8 cellular contexts compared by ENCODE assay signal in genomic region chr4:185005209-185005819, GRCh38. TPM values are rescaled to one million over a fixed set of nuclear protein-coding genes. Genes with fewer than 3 reads are reported as not detected.
DNase-seq lines count a peak whose midpoint lies in the region; ATAC-seq and TF ChIP-seq lines count a peak whose summit lies in the region.

No MANE protein-coding gene starts in this region.

- DNase-seq in DMS114 treated with DMSO at 0.1 percent for 48 hours (lab: John Stamatoyannopoulos, UW; ENCODE audit: unreplicated experiment) (peak; percentile 63), PC-3 (peak; percentile 87), activated T-cell treated with anti-CD3 and anti-CD28 coated beads for 48 hours (ENCODE audit: low read depth) (peak; percentile 73), esophagus squamous epithelium (lab: John Stamatoyannopoulos, UW) (no peak)
- DNase-seq in naive thymus-derived CD4-positive, alpha-beta T cell: peak; percentile 45 to 78 (median 66)
- peak; percentile 74 to 87 for DNase-seq in stimulated activated effector memory CD8-positive, alpha-beta T cell treated with anti-CD3 and anti-CD28 coated beads, Interleukin-12 subunit alpha, Interleukin-12 subunit beta, amount 100 ng/mL, for 72 hours (ENCODE audit: low spot score in 2 of 2)

- peaks cover 6 to 9% (median 7%) of the 10 kb centered on the region in 7 donors for H3K4me1 Mint-ChIP-seq in naive thymus-derived CD4-positive, alpha-beta T cell
- H3K4me1 Mint-ChIP-seq in stimulated activated effector memory CD8-positive, alpha-beta T cell treated with anti-CD3 and anti-CD28 coated beads, Interleukin-12 subunit alpha, Interleukin-12 subunit beta, amount 100 ng/mL, for 72 hours: peaks cover 7% of the 10 kb centered on the region

- peak overlapping the region; percentile 25 to 71 (median 60) for H3K4me3 Mint-ChIP-seq in naive thymus-derived CD4-positive, alpha-beta T cell
- peak overlapping the region; percentile 55 for H3K4me3 Mint-ChIP-seq in stimulated activated effector memory CD8-positive, alpha-beta T cell treated with anti-CD3 and anti-CD28 coated beads, Interleukin-12 subunit alpha, Interleukin-12 subunit beta, amount 100 ng/mL, for 72 hours

- H3K36me3 ChIP-seq in HUES64 (ENCODE audit: insufficient read depth, low read length) (no peaks in the 10 kb centered on the region), PC-3 (ENCODE audit: low read depth, low read length) (no peaks in the 10 kb centered on the region), esophagus squamous epithelium (no peaks in the 10 kb centered on the region)
- H3K36me3 ChIP-seq in naive thymus-derived CD4-positive, alpha-beta T cell (ENCODE audit: control insufficient read depth in 2 of 3, insufficient read depth in 3 of 3, low read length in 3 of 3): no peaks in the 10 kb centered on the region

- H3K9me3 ChIP-seq in HUES64 (ENCODE audit: insufficient read depth, low read depth, low read length) (no peaks in the 10 kb centered on the region), PC-3 (ENCODE audit: low read length) (no peaks in the 10 kb centered on the region), esophagus squamous epithelium (no peaks in the 10 kb centered on the region)
- no peaks in the 10 kb centered on the region for H3K9me3 ChIP-seq in naive thymus-derived CD4-positive, alpha-beta T cell (ENCODE audit: control insufficient read depth in 2 of 3, low read length in 3 of 3)

- CTCF ChIA-PET in PC-3 (lab: Charles Lee): interaction anchor here (0.7 to 1.0 kb wide), 2 partner anchors 129 to 301 kb away, joined by 3 to 5 read pairs; no protein-coding TSS in a partner anchor
- CTCF ChIA-PET in naive thymus-derived CD4-positive, alpha-beta T cell (lab: Charles Lee): interaction anchor here (0.6 to 2.2 kb wide), 10 partner anchors 31 to 263 kb away, joined by 3 to 7 read pairs (median 3); no protein-coding TSS in a partner anchor

- H3K4me3 ChIP-seq in HUES64 (ENCODE audit: low read length) (peak overlapping the region; percentile 46), PC-3 (ENCODE audit: low read length) (peak overlapping the region; percentile 62), esophagus squamous epithelium (peak overlapping the region; percentile 6 to 57 (median 29))
- peak overlapping the region; percentile 2 for H3K4me3 ChIP-seq in naive thymus-derived CD4-positive, alpha-beta T cell (ENCODE audit: low read length)

- no peaks in the 10 kb centered on the region for H3K9me2 ChIP-seq in PC-3 (replicated peaks; ENCODE audit: low read length)

- peak overlapping the region in 1 of 9 donors; percentile 8 for H3K27ac Mint-ChIP-seq in naive thymus-derived CD4-positive, alpha-beta T cell
- H3K27ac Mint-ChIP-seq in stimulated activated effector memory CD8-positive, alpha-beta T cell treated with anti-CD3 and anti-CD28 coated beads, Interleukin-12 subunit alpha, Interleukin-12 subunit beta, amount 100 ng/mL, for 72 hours: no peak overlapping the region

- peak overlapping the region; percentile 91 for H3K4me2 ChIP-seq in PC-3 (ENCODE audit: low read length)

- H3K4me1 ChIP-seq in HUES64 (ENCODE audit: insufficient read depth, low read length) (no peaks in the 10 kb centered on the region), PC-3 (ENCODE audit: insufficient read depth, low read length) (peaks cover 2% of the 10 kb centered on the region; the same call in 1 of the 2 replicates), esophagus squamous epithelium (peaks cover 7 to 13% (median 10%) of the 10 kb centered on the region in 3 donors)
- peaks cover 0 to 3% of the 10 kb centered on the region in 2 donors for H3K4me1 ChIP-seq in naive thymus-derived CD4-positive, alpha-beta T cell (ENCODE audit: control insufficient read depth in 2 of 2, insufficient read depth in 2 of 2, low read length in 2 of 2)

- H3K27me3 Mint-ChIP-seq in naive thymus-derived CD4-positive, alpha-beta T cell: peaks cover 47 to 54% (median 52%) of the 10 kb centered on the region in 5 donors

- TF ChIP-seq CTCF in PC-3 (conservative IDR thresholded peaks at IDR 0.05; ENCODE audit: low read depth, low read length) (peak; percentile 88), esophagus squamous epithelium (IDR thresholded peaks at IDR 0.05) (peak; percentile 60 to 91 (median 84))

- H3K27me3 ChIP-seq in HUES64 (ENCODE audit: insufficient read depth, low read length): peaks cover 45% of the 10 kb centered on the region
- H3K27me3 ChIP-seq in PC-3 (ENCODE audit: low read length): peaks cover 22% of the 10 kb centered on the region
- peaks cover 0 to 55% (median 0%) of the 10 kb centered on the region in 4 donors for H3K27me3 ChIP-seq in esophagus squamous epithelium
- no peaks in the 10 kb centered on the region for H3K27me3 ChIP-seq in naive thymus-derived CD4-positive, alpha-beta T cell (ENCODE audit: control insufficient read depth in 2 of 2, insufficient read depth in 2 of 2, low read length in 2 of 2)

- 9% methylated on average over 22 of the region's 22 CpGs for WGBS in HUES64
- WGBS in esophagus squamous epithelium, 2 donors: 4 to 5% methylated on average over 22 of the region's 22 CpGs

- peak overlapping the region; percentile 92 for H2AFZ ChIP-seq in PC-3 (ENCODE audit: low read length)

- H3K9ac ChIP-seq in HUES64 (ENCODE audit: low read depth, low read length): no peak overlapping the region; the same call in 1 of the 2 replicates
- no peak overlapping the region for H3K9ac ChIP-seq in PC-3 (ENCODE audit: low read length)

- peaks cover 0 to 8% (median 0%) of the 10 kb centered on the region in 5 donors for H3K36me3 Mint-ChIP-seq in naive thymus-derived CD4-positive, alpha-beta T cell
- H3K36me3 Mint-ChIP-seq in stimulated activated effector memory CD8-positive, alpha-beta T cell treated with anti-CD3 and anti-CD28 coated beads, Interleukin-12 subunit alpha, Interleukin-12 subunit beta, amount 100 ng/mL, for 72 hours: no peaks in the 10 kb centered on the region

- TF ChIP-seq POLR2A in esophagus squamous epithelium (IDR thresholded peaks at IDR 0.05): no peak

- no peaks in the 10 kb centered on the region for H3K79me2 ChIP-seq in PC-3 (ENCODE audit: low read length)

- no peaks in the 10 kb centered on the region for H4K20me1 ChIP-seq in PC-3 (ENCODE audit: low read length)

- H3K9me3 Mint-ChIP-seq in naive thymus-derived CD4-positive, alpha-beta T cell: peaks cover 0 to 2% (median 0%) of the 10 kb centered on the region in 11 donors
- H3K9me3 Mint-ChIP-seq in stimulated activated effector memory CD8-positive, alpha-beta T cell treated with anti-CD3 and anti-CD28 coated beads, Interleukin-12 subunit alpha, Interleukin-12 subunit beta, amount 100 ng/mL, for 72 hours: no peaks in the 10 kb centered on the region

- H3K27ac ChIP-seq in HUES64 (ENCODE audit: low read depth, low read length) (no peak overlapping the region), PC-3 (ENCODE audit: low read length) (no peak overlapping the region), esophagus squamous epithelium (no peak overlapping the region)
- H3K27ac ChIP-seq in naive thymus-derived CD4-positive, alpha-beta T cell (ENCODE audit: low read depth, low read length): no peak overlapping the region

- ATAC-seq in GM21526 (IDR thresholded peaks at IDR 0.05; ENCODE audit: low FRiP score, unreplicated experiment): peak; percentile 88
- peak; percentile 95 for ATAC-seq in PC-3
- ATAC-seq in naive thymus-derived CD4-positive, alpha-beta T cell: peak; percentile 93
- peak; percentile 89 for ATAC-seq in stimulated activated effector memory CD8-positive, alpha-beta T cell treated with anti-CD3 and anti-CD28 coated beads, Interleukin-12 subunit alpha, Interleukin-12 subunit beta, amount 100 ng/mL, for 72 hours

- no TSS peak for BruUV-seq in PC-3 (replicated peaks; lab: Mats Ljungman, UMichigan)

- no peaks in the 10 kb centered on the region for H3F3A ChIP-seq in PC-3 (ENCODE audit: low read length, unreplicated experiment)

- intact Hi-C loops in PC-3 (cut with micrococcal nuclease) (loop anchor here (1.0 to 5.0 kb wide), 3 partner anchors 91 to 258 kb away; no protein-coding TSS in a partner anchor), esophagus squamous epithelium (cut with DNase I) (no loop called here)
- intact Hi-C loops in naive thymus-derived CD4-positive, alpha-beta T cell (cut with micrococcal nuclease): loop anchor here (1.0 to 2.0 kb wide), 9 partner anchors 91 to 741 kb away; partner anchors contain the start of genes CASP3 (in 1 of the 2) and PRIMPOL (in 1 of the 2)

- POLR2A ChIA-PET in PC-3 (lab: Charles Lee; ENCODE audit: unreplicated experiment): no interaction called here
- POLR2A ChIA-PET in naive thymus-derived CD4-positive, alpha-beta T cell (lab: Charles Lee): no interaction called here

RNA-seq across cellular contexts. Expression of gene HELT, which starts 13.0 kb away (rescaled TPM):
- polyA plus RNA-seq in HUES64 (2013, experiment 1 of 2): not detected
- not detected for polyA plus RNA-seq in HUES64 (2013, experiment 2 of 2)
- total RNA-seq in PC-3 (2014; rRNA removed) (not detected in 2 replicates), esophagus squamous epithelium (not detected)
- not detected for total RNA-seq in naive thymus-derived CD4-positive, alpha-beta T cell
- polyA plus RNA-seq in naive thymus-derived CD4-positive, alpha-beta T cell: not detected

Comparison
In these comparisons a context has a peak if more than half of its experiments do, and no peak if none do; other contexts are left out.
1. H3K4me3 ChIP-seq: peak in every context shown above with its lines; median percentile 62 in PC-3; 46 in HUES64; 29 in esophagus squamous epithelium; 2 in naive thymus-derived CD4-positive, alpha-beta T cell.